Comparison of ENCODE assay signal across 18 cellular contexts in genomic region chr1:225156254-225156653, GRCh38.
DNase-seq lines count a peak whose midpoint lies in the region; ATAC-seq and TF ChIP-seq lines count a peak whose summit lies in the region.
"Had no signal": no experiment of that assay in that cellular context is flagged by ENCODE, and none has a peak within 500 bp of the region (broad histone marks: within the 10 kb centered on the region; RNA-seq: fewer than 3 reads in every experiment).

No MANE protein-coding gene starts in this region.

- DNase-seq in activated naive CD4-positive, alpha-beta T cell treated with anti-CD3 and anti-CD28 coated beads, Interleukin-2, amount 50 U/mL, for 72 hours (ENCODE audit: low spot score in 2 of 2) = no peak
- DNase-seq in activated naive CD4-positive, alpha-beta T cell treated with anti-CD3 and anti-CD28 coated beads, Interleukin-2, amount 50 U/mL, for 16 hours = no peak
- DNase-seq in M059J (ENCODE audit: low read depth) (peak; percentile 60), astrocyte of the spinal cord (ENCODE audit: low read depth, low spot score) (peak; percentile 72), non-pigmented ciliary epithelial cell (ENCODE audit: low read depth) (peak; percentile 17)
- DNase-seq: ACHN; activated CD4-positive, alpha-beta T cell treated with anti-CD3 and anti-CD28 coated beads, Interleukin-2, amount 50 U/mL, for 1 hour; cortex of kidney; head of caudate nucleus; NCI-H1048; PC-9 had no signal

- TF ChIP-seq CTCF in astrocyte of the spinal cord (IDR thresholded peaks at IDR 0.05; ENCODE audit: low read depth, low read length) = no peak

- ATAC-seq in activated naive CD4-positive, alpha-beta T cell treated with anti-CD3 and anti-CD28 coated beads, Interleukin-2, amount 50 U/mL, for 72 hours = peak; percentile 59 to 89
- ATAC-seq in HG03439 (IDR thresholded peaks at IDR 0.05; ENCODE audit: unreplicated experiment) (no peak), GM18858 (IDR thresholded peaks at IDR 0.05; ENCODE audit: unreplicated experiment) (no peak), HG03378 (IDR thresholded peaks at IDR 0.05; ENCODE audit: unreplicated experiment) (no peak)

- H3K27ac Mint-ChIP-seq in activated naive CD4-positive, alpha-beta T cell treated with anti-CD3 and anti-CD28 coated beads, Interleukin-2, amount 50 U/mL, for 72 hours = peak overlapping the region in 1 of 2 donors; percentile 76
- H3K27ac Mint-ChIP-seq: activated T-helper 1 cell treated with anti-CD3 and anti-CD28 coated beads, Interleukin-12 subunit alpha, Interleukin-12 subunit beta, Interleukin-2, Interleukin-4 antibody, amounts not matched to agents 30 ng/mL and 10 ng/mL and 1 ng/mL, durations not matched to agents 14 hours and 24 hours and 36 hours; memory B cell; natural killer cell treated with Interleukin-12 subunit alpha and Interleukin-12 subunit beta and Interleukin-15 and Interleukin-18, amount 100 ng/mL, for 72 hours; stimulated activated naive CD8-positive, alpha-beta T cell treated with anti-CD3 and anti-CD28 coated beads, Interleukin-15, Interleukin-2, amounts not matched to agents 100 ng/mL and 50 ng/mL, for 24 hours had no signal

- H3K4me3 ChIP-seq in astrocyte of the spinal cord (ENCODE audit: low read depth, low read length) = no peak overlapping the region
- H3K4me3 ChIP-seq: PC-9 had no signal

- in situ Hi-C loops in astrocyte of the spinal cord (cut with HindIII; ENCODE audit: low sequenced_read_pairs) = no loop called here

- no peaks in the 10 kb centered on the region for H3K9me3 Mint-ChIP-seq in activated naive CD4-positive, alpha-beta T cell treated with anti-CD3 and anti-CD28 coated beads, Interleukin-2, amount 50 U/mL, for 72 hours
- H3K9me3 Mint-ChIP-seq: activated T-helper 1 cell treated with anti-CD3 and anti-CD28 coated beads, Interleukin-12 subunit alpha, Interleukin-12 subunit beta, Interleukin-2, Interleukin-4 antibody, amounts not matched to agents 30 ng/mL and 10 ng/mL and 1 ng/mL, durations not matched to agents 14 hours and 24 hours and 36 hours; memory B cell; natural killer cell treated with Interleukin-12 subunit alpha and Interleukin-12 subunit beta and Interleukin-15 and Interleukin-18, amount 100 ng/mL, for 72 hours; stimulated activated naive CD8-positive, alpha-beta T cell treated with anti-CD3 and anti-CD28 coated beads, Interleukin-15, Interleukin-2, amounts not matched to agents 100 ng/mL and 50 ng/mL, for 24 hours had no signal

- no peaks in the 10 kb centered on the region for H3K36me3 Mint-ChIP-seq in activated naive CD4-positive, alpha-beta T cell treated with anti-CD3 and anti-CD28 coated beads, Interleukin-2, amount 50 U/mL, for 72 hours
- H3K36me3 Mint-ChIP-seq: memory B cell; natural killer cell treated with Interleukin-12 subunit alpha and Interleukin-12 subunit beta and Interleukin-15 and Interleukin-18, amount 100 ng/mL, for 72 hours had no signal

Comparison
In these comparisons a context has a peak if more than half of its experiments do, and no peak if none do; other contexts are left out.
1. ATAC-seq: peak in activated naive CD4-positive, alpha-beta T cell treated with anti-CD3 and anti-CD28 coated beads, Interleukin-2, amount 50 U/mL, for 72 hours (2 of 2); none in HG03439 (single experiment), GM18858 (single experiment) and HG03378 (single experiment).
2. DNase-seq: peak in M059J (single experiment), astrocyte of the spinal cord (single experiment) and non-pigmented ciliary epithelial cell (single experiment); none in activated naive CD4-positive, alpha-beta T cell treated with anti-CD3 and anti-CD28 coated beads, Interleukin-2, amount 50 U/mL, for 72 hours (0 of 2) and activated naive CD4-positive, alpha-beta T cell treated with anti-CD3 and anti-CD28 coated beads, Interleukin-2, amount 50 U/mL, for 16 hours (single experiment).